1 cellular context compared by ENCODE assay signal in genomic region chr1:5990913-5991783, GRCh38.
A peak's percentile ranks its signal among the peaks of the same experiment; 100 is the strongest.
TF ChIP-seq lines count a peak whose summit lies in the region.

No MANE protein-coding gene starts in this region.

TF ChIP-seq in HEK293, 187 proteins besides CTCF, POLR2A, EP300 and RAD21 (continued from another document):
- TF ChIP-seq ZNF664 (tag by site-specific recombination; IDR thresholded peaks at IDR 0.05) = no peak
- TF ChIP-seq PRDM1 (tag by site-specific recombination; IDR thresholded peaks at IDR 0.05) = no peak
- peak; percentile 24; the same call in 1 of the 2 replicates for TF ChIP-seq KLF1 (tag by site-specific recombination; IDR thresholded peaks at IDR 0.05)
- no peak for TF ChIP-seq ZNF621 (tag by site-specific recombination; IDR thresholded peaks at IDR 0.05)
- TF ChIP-seq SP2 (tag by site-specific recombination; IDR thresholded peaks at IDR 0.05) = 0 out of 2 replicates have a peak, but pooled peaks have one; percentile 17
- no peak for TF ChIP-seq ZNF837 (tag by site-specific recombination; IDR thresholded peaks at IDR 0.05)
- no peak for TF ChIP-seq ZNF121 (tag by site-specific recombination; IDR thresholded peaks at IDR 0.05)
- no peak for TF ChIP-seq ZNF175 (tag by site-specific recombination; IDR thresholded peaks at IDR 0.05)
- TF ChIP-seq ZSCAN16 (tag by site-specific recombination; IDR thresholded peaks at IDR 0.05) = no peak
- no peak for TF ChIP-seq ZBTB17 (tag by site-specific recombination; IDR thresholded peaks at IDR 0.05)
- TF ChIP-seq ZNF580 (tag by site-specific recombination; IDR thresholded peaks at IDR 0.05) = no peak
- no peak for TF ChIP-seq HOXD13 (CRISPR knock-in tag; IDR thresholded peaks at IDR 0.05; ENCODE audit: borderline replicate concordance)
- no peak for TF ChIP-seq ZXDB (tag by site-specific recombination; IDR thresholded peaks at IDR 0.05)
- no peak for TF ChIP-seq ZSCAN23 (tag by site-specific recombination; IDR thresholded peaks at IDR 0.05)
- TF ChIP-seq ZNF777 (tag by site-specific recombination; IDR thresholded peaks at IDR 0.05; ENCODE audit: borderline replicate concordance) = peak; percentile 56; the same call in 1 of the 2 replicates
- no peak for TF ChIP-seq ZNF239 (tag by site-specific recombination; IDR thresholded peaks at IDR 0.05)
- TF ChIP-seq ZNF658 (tag by site-specific recombination; IDR thresholded peaks at IDR 0.05) = no peak
- TF ChIP-seq ZNF514 (tag by site-specific recombination; IDR thresholded peaks at IDR 0.05) = no peak
- TF ChIP-seq PRDM6 (tag by site-specific recombination; IDR thresholded peaks at IDR 0.05) = no peak
- TF ChIP-seq PRDM4 (tag by site-specific recombination; IDR thresholded peaks at IDR 0.05) = no peak
- no peak for TF ChIP-seq ZNF701 (tag by site-specific recombination; IDR thresholded peaks at IDR 0.05)
- TF ChIP-seq KLF9 (tag by site-specific recombination; IDR thresholded peaks at IDR 0.05; ENCODE audit: low read depth) = peak; percentile 63
- TF ChIP-seq ZNF600 (tag by site-specific recombination; IDR thresholded peaks at IDR 0.05) = 0 out of 2 replicates have a peak, but pooled peaks have one; percentile 11
- TF ChIP-seq, protein P1, sequence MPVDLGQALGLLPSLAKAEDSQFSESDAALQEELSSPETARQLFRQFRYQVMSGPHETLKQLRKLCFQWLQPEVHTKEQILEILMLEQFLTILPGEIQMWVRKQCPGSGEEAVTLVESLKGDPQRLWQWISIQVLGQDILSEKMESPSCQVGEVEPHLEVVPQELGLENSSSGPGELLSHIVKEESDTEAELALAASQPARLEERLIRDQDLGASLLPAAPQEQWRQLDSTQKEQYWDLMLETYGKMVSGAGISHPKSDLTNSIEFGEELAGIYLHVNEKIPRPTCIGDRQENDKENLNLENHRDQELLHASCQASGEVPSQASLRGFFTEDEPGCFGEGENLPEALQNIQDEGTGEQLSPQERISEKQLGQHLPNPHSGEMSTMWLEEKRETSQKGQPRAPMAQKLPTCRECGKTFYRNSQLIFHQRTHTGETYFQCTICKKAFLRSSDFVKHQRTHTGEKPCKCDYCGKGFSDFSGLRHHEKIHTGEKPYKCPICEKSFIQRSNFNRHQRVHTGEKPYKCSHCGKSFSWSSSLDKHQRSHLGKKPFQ (tag by site-specific recombination; IDR thresholded peaks at IDR 0.05) = no peak
- peak; percentile 14; the same call in 1 of the 2 replicates for TF ChIP-seq SP3 (tag by site-specific recombination; IDR thresholded peaks at IDR 0.05)
- TF ChIP-seq HOXA7 (CRISPR knock-in tag; IDR thresholded peaks at IDR 0.05; ENCODE audit: borderline replicate concordance) = no peak
- peak; percentile 84 for TF ChIP-seq SCRT2 (tag by site-specific recombination; IDR thresholded peaks at IDR 0.05)
- TF ChIP-seq ZNF26 (tag by site-specific recombination; IDR thresholded peaks at IDR 0.05) = no peak
- no peak for TF ChIP-seq ZNF626 (tag by site-specific recombination; IDR thresholded peaks at IDR 0.05)
- no peak for TF ChIP-seq KLF10 (tag by site-specific recombination; IDR thresholded peaks at IDR 0.05)
